In the genomic region with DNA sequence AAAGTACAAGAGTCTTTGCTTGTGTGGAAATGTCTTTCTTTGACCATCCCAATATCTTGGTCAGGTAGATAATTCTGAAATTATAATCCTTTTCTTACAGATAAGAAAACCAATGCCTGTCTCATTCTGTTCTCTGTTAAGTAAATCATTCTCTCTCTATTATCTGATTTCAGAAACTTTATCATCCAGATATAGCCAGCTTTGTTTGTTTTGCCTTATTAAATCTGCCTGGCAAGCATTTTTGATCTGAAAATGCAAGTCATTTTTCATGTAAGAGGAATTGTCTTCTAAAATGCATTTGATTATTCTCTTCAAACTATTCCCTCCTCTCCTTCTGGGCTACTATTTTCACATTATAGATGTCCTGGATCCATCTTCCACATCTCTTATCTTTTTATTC, we compare ENCODE assay signal across 6 cellular contexts.
"Had no signal": no experiment of that assay in that cellular context is flagged by ENCODE, and none has a peak within 500 bp of the region (broad histone marks: within the 10 kb centered on the region; RNA-seq: fewer than 3 reads in every experiment).

No MANE protein-coding gene starts in this region.

- H3K4me3 ChIP-seq: GM23338, K562 had no signal

- DNase-seq: H9, HCEC 1CT, KG1 had no signal

- FAIRE-seq: HTR-8/SVneo, K562 had no signal

- H2AFZ ChIP-seq: GM23338 had no signal

- ATAC-seq: GM23338, K562 had no signal

- H3K4me2 ChIP-seq: GM23338 had no signal
